18 cellular contexts compared by ENCODE assay signal in genomic region chr2:28647682-28648081, GRCh38.
DNase-seq lines count a peak whose midpoint lies in the region; ATAC-seq and TF ChIP-seq lines count a peak whose summit lies in the region.
"Had no signal": no experiment of that assay in that cellular context is flagged by ENCODE, and none has a peak within 500 bp of the region (broad histone marks: within the 10 kb centered on the region; RNA-seq: fewer than 3 reads in every experiment).

No MANE protein-coding gene starts in this region.

- CTCF ChIA-PET in activated CD4-positive, alpha-beta T cell treated with anti-CD3 and anti-CD28 coated beads for 36 hours (lab: Charles Lee), result interaction anchor here (0.6 kb wide), 1 partner anchor 30 kb away, joined by 3 read pairs; no protein-coding TSS in a partner anchor

- POLR2A ChIA-PET in activated CD4-positive, alpha-beta T cell treated with anti-CD3 and anti-CD28 coated beads for 36 hours (lab: Charles Lee), result no interaction called here

- H3K4me3 Mint-ChIP-seq in activated CD4-positive, alpha-beta T cell treated with anti-CD3 and anti-CD28 coated beads for 36 hours, result no peak overlapping the region
- no peak overlapping the region for H3K4me3 Mint-ChIP-seq in activated CD4-positive, alpha-beta T cell treated with anti-CD3 and anti-CD28 coated beads, Interleukin-2, amount 10 ng/mL, durations not matched to agents 24 days and 14 days
- H3K4me3 Mint-ChIP-seq in activated T-helper 17 cell treated with anti-CD3 and anti-CD28 coated beads, Interleukin-2, amount 50 U/mL, for 72 hours, result no peak overlapping the region
- no peak overlapping the region for H3K4me3 Mint-ChIP-seq in type B pancreatic cell
- H3K4me3 Mint-ChIP-seq: HFFc6 had no signal

- H3K9me3 ChIP-seq in mucosa of descending colon, result no peaks in the 10 kb centered on the region
- H3K9me3 ChIP-seq: adrenal gland; BLaER1 treated with 17β-estradiol and CSF1 and Interleukin-3, amounts not matched to agents 10 nM and 100 nM; tibial nerve had no signal

- no peaks in the 10 kb centered on the region for H3K36me3 Mint-ChIP-seq in activated CD4-positive, alpha-beta T cell treated with anti-CD3 and anti-CD28 coated beads for 36 hours (ENCODE audit: low read depth)
- H3K36me3 Mint-ChIP-seq in activated CD4-positive, alpha-beta T cell treated with anti-CD3 and anti-CD28 coated beads, Interleukin-2, amount 10 ng/mL, durations not matched to agents 24 days and 14 days (ENCODE audit: low read depth), result no peaks in the 10 kb centered on the region
- H3K36me3 Mint-ChIP-seq in activated T-helper 17 cell treated with anti-CD3 and anti-CD28 coated beads, Interleukin-2, amount 50 U/mL, for 72 hours (ENCODE audit: low read depth), result no peaks in the 10 kb centered on the region
- H3K36me3 Mint-ChIP-seq in type B pancreatic cell, result no peaks in the 10 kb centered on the region

- no peak for TF ChIP-seq CTCF in mucosa of descending colon (IDR thresholded peaks at IDR 0.05)
- no peak for TF ChIP-seq CTCF in type B pancreatic cell (conservative IDR thresholded peaks at IDR 0.05)
- no peak for TF ChIP-seq CTCF in GM20000 (IDR thresholded peaks at IDR 0.05; ENCODE audit: extremely low read depth, missing control alignments)
- TF ChIP-seq CTCF in GM10266 (IDR thresholded peaks at IDR 0.05; ENCODE audit: control insufficient read depth, insufficient read depth, low read depth, missing control alignments), result no peak

- no peak overlapping the region for H3K4me3 ChIP-seq in mucosa of descending colon
- H3K4me3 ChIP-seq: adrenal gland; BLaER1 treated with 17β-estradiol and CSF1 and Interleukin-3, amounts not matched to agents 10 nM and 100 nM; tibial nerve had no signal

- H3K27ac Mint-ChIP-seq in activated CD4-positive, alpha-beta T cell treated with anti-CD3 and anti-CD28 coated beads for 36 hours, result no peak overlapping the region
- no peak overlapping the region for H3K27ac Mint-ChIP-seq in activated CD4-positive, alpha-beta T cell treated with anti-CD3 and anti-CD28 coated beads, Interleukin-2, amount 10 ng/mL, durations not matched to agents 24 days and 14 days
- peak overlapping the region; percentile 82 for H3K27ac Mint-ChIP-seq in activated T-helper 17 cell treated with anti-CD3 and anti-CD28 coated beads, Interleukin-2, amount 50 U/mL, for 72 hours
- peak overlapping the region; percentile 48 for H3K27ac Mint-ChIP-seq in type B pancreatic cell
- H3K27ac Mint-ChIP-seq: HFFc6 had no signal

- peaks cover 18% of the 10 kb centered on the region for H3K4me1 ChIP-seq in mucosa of descending colon (ENCODE audit: low read depth)

- ATAC-seq in activated CD4-positive, alpha-beta T cell treated with anti-CD3 and anti-CD28 coated beads for 36 hours, result peak; percentile 25
- ATAC-seq in activated T-helper 17 cell treated with anti-CD3 and anti-CD28 coated beads, Interleukin-2, amount 50 U/mL, for 72 hours (replicated peaks), result no peak
- ATAC-seq in mucosa of descending colon, result peak; percentile 84
- no peak for ATAC-seq in left ventricle myocardium superior

- intact Hi-C loops in activated CD4-positive, alpha-beta T cell treated with anti-CD3 and anti-CD28 coated beads for 36 hours (cut with DNase I, micrococcal nuclease), result loop anchor here (2.0 kb wide), 2 partner anchors 23 to 33 kb away; no protein-coding TSS in a partner anchor
- intact Hi-C loops in activated CD4-positive, alpha-beta T cell treated with anti-CD3 and anti-CD28 coated beads, Interleukin-2, amount 10 ng/mL, durations not matched to agents 24 days and 14 days (cut with micrococcal nuclease), result loop anchor here (5.0 kb wide), 1 partner anchor 35 kb away; no protein-coding TSS in a partner anchor
- intact Hi-C loops in mucosa of descending colon (cut with DNase I, micrococcal nuclease) (no loop called here), left ventricle myocardium superior (cut with micrococcal nuclease) (no loop called here)

- H3K36me3 ChIP-seq in mucosa of descending colon (ENCODE audit: low read depth), result no peaks in the 10 kb centered on the region
- H3K36me3 ChIP-seq: adrenal gland; BLaER1 treated with 17β-estradiol and CSF1 and Interleukin-3, amounts not matched to agents 10 nM and 100 nM; tibial nerve had no signal

- DNase-seq in activated CD4-positive, alpha-beta T cell treated with anti-CD3 and anti-CD28 coated beads for 36 hours, result no peak
- DNase-seq in activated CD4-positive, alpha-beta T cell treated with anti-CD3 and anti-CD28 coated beads, Interleukin-2, amount 10 ng/mL, durations not matched to agents 24 days and 14 days, result no peak
- DNase-seq in mucosa of descending colon (no peak), type B pancreatic cell (ENCODE audit: extremely low spot score, unreplicated experiment) (no peak), GM20000 (ENCODE audit: low spot score) (no peak), GM10266 (ENCODE audit: extremely low spot score) (no peak), left ventricle myocardium superior (no peak)
- DNase-seq: activated CD4-positive, CD25-positive, alpha-beta regulatory T cell; adrenal gland; caudate nucleus; effector memory CD4-positive, alpha-beta T cell; HFFc6; NCI-H1930; nucleus accumbens; stimulated activated CD4-positive, alpha-beta T cell treated with anti-CD3 and anti-CD28 coated beads, Interleukin-2, amount 100 ng/mL, for 48 hours had no signal

- H3K4me1 Mint-ChIP-seq in activated CD4-positive, alpha-beta T cell treated with anti-CD3 and anti-CD28 coated beads for 36 hours, result peaks cover 28% of the 10 kb centered on the region
- peaks cover 30% of the 10 kb centered on the region for H3K4me1 Mint-ChIP-seq in activated CD4-positive, alpha-beta T cell treated with anti-CD3 and anti-CD28 coated beads, Interleukin-2, amount 10 ng/mL, durations not matched to agents 24 days and 14 days
- H3K4me1 Mint-ChIP-seq in activated T-helper 17 cell treated with anti-CD3 and anti-CD28 coated beads, Interleukin-2, amount 50 U/mL, for 72 hours, result peaks cover 27% of the 10 kb centered on the region
- H3K4me1 Mint-ChIP-seq in type B pancreatic cell (ENCODE audit: unreplicated experiment), result peaks cover 46% of the 10 kb centered on the region

- no peaks in the 10 kb centered on the region for H3K9me3 Mint-ChIP-seq in activated CD4-positive, alpha-beta T cell treated with anti-CD3 and anti-CD28 coated beads for 36 hours (ENCODE audit: low read depth)
- H3K9me3 Mint-ChIP-seq in activated CD4-positive, alpha-beta T cell treated with anti-CD3 and anti-CD28 coated beads, Interleukin-2, amount 10 ng/mL, durations not matched to agents 24 days and 14 days, result no peaks in the 10 kb centered on the region
- H3K9me3 Mint-ChIP-seq in activated T-helper 17 cell treated with anti-CD3 and anti-CD28 coated beads, Interleukin-2, amount 50 U/mL, for 72 hours, result no peaks in the 10 kb centered on the region
- H3K9me3 Mint-ChIP-seq in type B pancreatic cell, result no peaks in the 10 kb centered on the region
- H3K9me3 Mint-ChIP-seq: HFFc6 had no signal

- H3K27me3 Mint-ChIP-seq in activated CD4-positive, alpha-beta T cell treated with anti-CD3 and anti-CD28 coated beads for 36 hours, result no peaks in the 10 kb centered on the region
- no peaks in the 10 kb centered on the region for H3K27me3 Mint-ChIP-seq in activated CD4-positive, alpha-beta T cell treated with anti-CD3 and anti-CD28 coated beads, Interleukin-2, amount 10 ng/mL, durations not matched to agents 24 days and 14 days
- no peaks in the 10 kb centered on the region for H3K27me3 Mint-ChIP-seq in activated T-helper 17 cell treated with anti-CD3 and anti-CD28 coated beads, Interleukin-2, amount 50 U/mL, for 72 hours
- H3K27me3 Mint-ChIP-seq in type B pancreatic cell, result no peaks in the 10 kb centered on the region

Comparison
In these comparisons a context has a peak if more than half of its experiments do, and no peak if none do; other contexts are left out.
1. ATAC-seq: peak in activated CD4-positive, alpha-beta T cell treated with anti-CD3 and anti-CD28 coated beads for 36 hours (single experiment) and mucosa of descending colon (single experiment); none in activated T-helper 17 cell treated with anti-CD3 and anti-CD28 coated beads, Interleukin-2, amount 50 U/mL, for 72 hours (single experiment) and left ventricle myocardium superior (single experiment).
2. H3K27ac Mint-ChIP-seq: peak in activated T-helper 17 cell treated with anti-CD3 and anti-CD28 coated beads, Interleukin-2, amount 50 U/mL, for 72 hours (single experiment) and type B pancreatic cell (single experiment); none in activated CD4-positive, alpha-beta T cell treated with anti-CD3 and anti-CD28 coated beads for 36 hours (single experiment) and activated CD4-positive, alpha-beta T cell treated with anti-CD3 and anti-CD28 coated beads, Interleukin-2, amount 10 ng/mL, durations not matched to agents 24 days and 14 days (single experiment).
3. intact Hi-C loops: an anchor here in activated CD4-positive, alpha-beta T cell treated with anti-CD3 and anti-CD28 coated beads for 36 hours (2.0 kb wide) and activated CD4-positive, alpha-beta T cell treated with anti-CD3 and anti-CD28 coated beads, Interleukin-2, amount 10 ng/mL, durations not matched to agents 24 days and 14 days (5.0 kb wide); none called in mucosa of descending colon and left ventricle myocardium superior.